23 cellular contexts compared by ENCODE assay signal in genomic region chr7:94761451-94761850, GRCh38.
DNase-seq lines count a peak whose midpoint lies in the region; ATAC-seq, FAIRE-seq and TF ChIP-seq lines count a peak whose summit lies in the region.
"Had no signal": no experiment of that assay in that cellular context is flagged by ENCODE, and none has a peak within 500 bp of the region (broad histone marks: within the 10 kb centered on the region; RNA-seq: fewer than 3 reads in every experiment).

No MANE protein-coding gene starts in this region.

- no peak for TF ChIP-seq RAD21 in HCT116 (IDR thresholded peaks at IDR 0.05; ENCODE audit: low read depth)

- H3K27ac Mint-ChIP-seq in astrocyte (ENCODE audit: unreplicated experiment) (no peak overlapping the region), nephron progenitor cell (peak overlapping the region; percentile 92)
- H3K27ac Mint-ChIP-seq: B cell had no signal

- H3K36me3 Mint-ChIP-seq in astrocyte (ENCODE audit: low read depth, unreplicated experiment) (no peaks in the 10 kb centered on the region), nephron progenitor cell (ENCODE audit: low read depth) (peaks cover 39% of the 10 kb centered on the region)

- no peak overlapping the region for H3K4me2 ChIP-seq in HCT116 (ENCODE audit: low read length)
- H3K4me2 ChIP-seq in astrocyte (ENCODE audit: low read length) = no peak overlapping the region
- H3K4me2 ChIP-seq: KMS-11 had no signal

- POLR2A ChIA-PET in HCT116 (lab: Charles Lee) = no interaction called here

- no peaks in the 10 kb centered on the region for H3K4me1 ChIP-seq in HCT116 (ENCODE audit: control insufficient read depth in 1 of 2, insufficient read depth in 2 of 2, low read length in 2 of 2)
- H3K4me1 ChIP-seq in astrocyte (ENCODE audit: insufficient read depth, low read length) = no peaks in the 10 kb centered on the region

- no peaks in the 10 kb centered on the region for H3K36me3 ChIP-seq in HCT116 (ENCODE audit: control insufficient read depth in 1 of 2, insufficient read depth in 2 of 2, low read length in 2 of 2)
- H3K36me3 ChIP-seq in astrocyte (ENCODE audit: insufficient read depth, low read length) = no peaks in the 10 kb centered on the region
- H3K36me3 ChIP-seq: SJCRH30 had no signal

- intact Hi-C loops in HCT116 (cut with micrococcal nuclease) = no loop called here

- no TSS peak for BruUV-seq in HCT116 (replicated peaks; lab: Mats Ljungman, UMichigan)

- H3K9me3 Mint-ChIP-seq in astrocyte (ENCODE audit: unreplicated experiment) (peaks cover 2% of the 10 kb centered on the region), nephron progenitor cell (peaks cover 40% of the 10 kb centered on the region)

- H3K4me3 ChIP-seq in HCT116 (replicated peaks in 1 of 2; ENCODE audit: low read depth in 1 of 2, low read length in 2 of 2) (no peak overlapping the region), astrocyte (ENCODE audit: insufficient read depth, low read depth, low read length) (no peak overlapping the region)
- H3K4me3 ChIP-seq: GM12878, SJCRH30 had no signal

- H4K20me1 ChIP-seq in HCT116 (ENCODE audit: insufficient read depth) = no peaks in the 10 kb centered on the region
- no peaks in the 10 kb centered on the region for H4K20me1 ChIP-seq in astrocyte (ENCODE audit: insufficient read depth, low read length)

- peak; percentile 36 for DNase-seq in DMS53 (lab: John Stamatoyannopoulos, UW)
- DNase-seq in DMS53 treated with DMSO at 0.1 percent for 48 hours (lab: John Stamatoyannopoulos, UW; ENCODE audit: unreplicated experiment) = no peak
- DNase-seq in HCT116 (ENCODE audit: low read depth, low spot score) = no peak
- DNase-seq in astrocyte (ENCODE audit: low read depth) = no peak
- peak; percentile 7 for DNase-seq in nephron progenitor cell
- no peak for DNase-seq in NCI-H2081 (lab: John Stamatoyannopoulos, UW)
- no peak for DNase-seq in activated T-cell treated with anti-CD3 and anti-CD28 coated beads, Interleukin-2, amount 50 U/mL, for 1 hour
- DNase-seq: 8988T, COR-L47, DMS 273 treated with DMSO at 0.1 percent for 48 hours, EL, HCEC 1CT, NCI-H1417 treated with DMSO at 0.1 percent for 48 hours, NCI-H187 treated with DMSO at 0.1 percent for 48 hours, NCI-H2171 treated with DMSO at 0.1 percent for 48 hours, NCI-H446 treated with DMSO at 0.1 percent for 48 hours, NCI-H774, SJCRH30 had no signal

- H3K79me2 ChIP-seq in HCT116 (ENCODE audit: insufficient read depth, low read length) = no peaks in the 10 kb centered on the region
- H3K79me2 ChIP-seq in astrocyte (ENCODE audit: insufficient read depth, low read length) = no peaks in the 10 kb centered on the region

- H3K27me3 ChIP-seq in HCT116 (ENCODE audit: insufficient read depth, low read length) (no peaks in the 10 kb centered on the region), astrocyte (ENCODE audit: insufficient read depth, low read length) (no peaks in the 10 kb centered on the region)
- H3K27me3 ChIP-seq: SJCRH30 had no signal

- H3K27ac ChIP-seq in HCT116 (ENCODE audit: low read depth, low read length) (no peak overlapping the region), astrocyte (ENCODE audit: low read depth, low read length) (no peak overlapping the region)
- H3K27ac ChIP-seq: KMS-11, SJCRH30 had no signal

- TF ChIP-seq CTCF in HCT116 (IDR thresholded peaks at IDR 0.05 in 2 of 3, conservative IDR thresholded peaks at IDR 0.05 in 1 of 3; ENCODE audit: borderline replicate concordance in 1 of 3, insufficient read depth in 1 of 3, low read depth in 2 of 3, low read length in 2 of 3) (no peak), astrocyte (IDR thresholded peaks at IDR 0.05; ENCODE audit: insufficient read depth, low read depth, low read length) (no peak), nephron progenitor cell (IDR thresholded peaks at IDR 0.05) (no peak)

- RAD21 ChIA-PET in HCT116 (lab: Charles Lee; ENCODE audit: low non-redundant PET in 1 of 2, low total read pairs in 2 of 2, uncharacterized antibody in 2 of 2, unreplicated experiment in 2 of 2) = no interaction called here

- H3K4me3 Mint-ChIP-seq in astrocyte (ENCODE audit: unreplicated experiment) (no peak overlapping the region), nephron progenitor cell (no peak overlapping the region)
- H3K4me3 Mint-ChIP-seq: B cell had no signal

- no peaks in the 10 kb centered on the region for H3K4me1 Mint-ChIP-seq in astrocyte (ENCODE audit: low read depth, unreplicated experiment)
- peaks cover 38% of the 10 kb centered on the region for H3K4me1 Mint-ChIP-seq in nephron progenitor cell

- H3K9ac ChIP-seq in HCT116 (ENCODE audit: low read length) = no peak overlapping the region
- no peak overlapping the region for H3K9ac ChIP-seq in astrocyte (ENCODE audit: low read length)
- H3K9ac ChIP-seq: KMS-11 had no signal

- TF ChIP-seq POLR2A in HCT116 (IDR thresholded peaks at IDR 0.05; ENCODE audit: borderline replicate concordance, extremely low read depth, insufficient read depth, insufficient read length) = no peak

- no peak for FAIRE-seq in astrocyte (lab: Jason Lieb, UNC)
- FAIRE-seq: GM12878, GM19239 had no signal

- CTCF ChIA-PET in HCT116 (lab: Charles Lee) = interaction anchor here (1.0 kb wide), 1 partner anchor 486 kb away, joined by 3 read pairs; no protein-coding TSS in a partner anchor

- H3K9me3 ChIP-seq in HCT116 (ENCODE audit: control insufficient read depth in 1 of 2, insufficient read depth in 1 of 2, low read depth in 1 of 2, low read length in 2 of 2) (no peaks in the 10 kb centered on the region), astrocyte (ENCODE audit: insufficient read depth, low read depth, low read length) (no peaks in the 10 kb centered on the region)

- H2AFZ ChIP-seq in HCT116 (ENCODE audit: low read depth, low read length, poor library complexity, severe bottlenecking) (peak overlapping the region; percentile 12), astrocyte (ENCODE audit: low read depth, low read length) (peak overlapping the region; percentile 20)

- ATAC-seq in HCT116 = no peak
- no peak for ATAC-seq in HG03442 (IDR thresholded peaks at IDR 0.05; ENCODE audit: unreplicated experiment)
- ATAC-seq: GM12878 had no signal

- H3K27me3 Mint-ChIP-seq in astrocyte (ENCODE audit: low read depth, unreplicated experiment) = no peaks in the 10 kb centered on the region
- H3K27me3 Mint-ChIP-seq in nephron progenitor cell (ENCODE audit: low read depth, poor library complexity) = no peaks in the 10 kb centered on the region

- H3K9me2 ChIP-seq in HCT116 (ENCODE audit: insufficient read depth) = no peaks in the 10 kb centered on the region

TF ChIP-seq in HCT116, 20 proteins besides CTCF, POLR2A, EP300 and RAD21:
- no peak for TF ChIP-seq MAX (IDR thresholded peaks at IDR 0.05)
- no peak for TF ChIP-seq ATF3 (IDR thresholded peaks at IDR 0.05)
- no peak for TF ChIP-seq FOSL1 (IDR thresholded peaks at IDR 0.05; ENCODE audit: low read depth)
- no peak for TF ChIP-seq JUND (IDR thresholded peaks at IDR 0.05)
- no peak for TF ChIP-seq SIN3A (IDR thresholded peaks at IDR 0.05; ENCODE audit: low read depth)
- no peak for TF ChIP-seq EZH2phosphoT487 (IDR thresholded peaks at IDR 0.05; ENCODE audit: borderline replicate concordance)
- no peak for TF ChIP-seq TCF7L2 (IDR thresholded peaks at IDR 0.05; ENCODE audit: borderline replicate concordance, extremely low read depth, insufficient read depth, insufficient read length)
- TF ChIP-seq YY1 (IDR thresholded peaks at IDR 0.05; ENCODE audit: extremely low read depth, insufficient replicate concordance, low read depth, low read length) = no peak
- no peak for TF ChIP-seq ZFX (IDR thresholded peaks at IDR 0.05)
- TF ChIP-seq REST (IDR thresholded peaks at IDR 0.05; ENCODE audit: low read depth) = no peak
- TF ChIP-seq SRF (IDR thresholded peaks at IDR 0.05; ENCODE audit: low read depth) = no peak
- no peak for TF ChIP-seq SP1 (IDR thresholded peaks at IDR 0.05; ENCODE audit: low read depth)
- TF ChIP-seq CEBPB (IDR thresholded peaks at IDR 0.05; ENCODE audit: low read depth) = no peak

Comparison
In these comparisons a context has a peak if more than half of its experiments do, and no peak if none do; other contexts are left out.
1. DNase-seq: peak in DMS53 (single experiment) and nephron progenitor cell (single experiment); none in DMS53 treated with DMSO at 0.1 percent for 48 hours (single experiment), HCT116 (single experiment), astrocyte (single experiment), NCI-H2081 (0 of 2) and activated T-cell treated with anti-CD3 and anti-CD28 coated beads, Interleukin-2, amount 50 U/mL, for 1 hour (single experiment).